Comparison of ENCODE assay signal across 14 cellular contexts in the genomic region with DNA sequence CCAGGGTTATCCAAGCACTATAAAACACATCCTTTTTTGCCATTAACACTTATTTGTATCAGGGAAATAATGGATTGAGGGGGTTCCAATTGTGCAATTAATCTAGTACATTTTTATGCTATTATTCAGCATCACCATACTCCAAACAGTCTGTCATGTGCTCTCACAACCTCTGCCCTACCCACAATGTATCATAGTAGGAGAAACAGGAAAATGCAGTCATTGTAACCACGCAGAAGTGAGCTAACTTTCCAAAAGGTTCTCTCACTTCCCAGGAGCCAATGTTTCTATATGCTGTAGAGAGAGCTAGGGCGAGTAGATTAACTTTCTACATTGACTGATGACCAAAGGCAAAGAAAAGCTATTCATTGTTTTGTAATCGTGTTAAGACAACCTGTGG. TPM values are rescaled to one million over a fixed set of nuclear protein-coding genes. Genes with fewer than 3 reads are reported as not detected.
DNase-seq lines count a peak whose midpoint lies in the region; ATAC-seq and TF ChIP-seq lines count a peak whose summit lies in the region.
"Had no signal": no experiment of that assay in that cellular context is flagged by ENCODE, and none has a peak within 500 bp of the region (broad histone marks: within the 10 kb centered on the region; RNA-seq: fewer than 3 reads in every experiment).

No MANE protein-coding gene starts in this region.

- H3K4me1 ChIP-seq in breast epithelium (peaks cover 0 to 3% of the 10 kb centered on the region in 2 donors), transverse colon (peaks cover 0 to 19% (median 13%) of the 10 kb centered on the region in 4 donors)

- H3K4me1 Mint-ChIP-seq in HFFc6 (ENCODE audit: low read depth): peaks cover 62% of the 10 kb centered on the region

- H3K27me3 Mint-ChIP-seq in HFFc6 (ENCODE audit: insufficient read depth): peaks cover 4% of the 10 kb centered on the region

- no peak overlapping the region for H3K4me3 ChIP-seq in breast epithelium
- H3K4me3 ChIP-seq in transverse colon: no peak overlapping the region
- H3K4me3 ChIP-seq: GM12878 had no signal

- peaks cover 2% of the 10 kb centered on the region for H3K36me3 ChIP-seq in breast epithelium
- peaks cover 0 to 20% (median 0%) of the 10 kb centered on the region in 4 donors for H3K36me3 ChIP-seq in transverse colon
- H3K36me3 ChIP-seq: WERI-Rb-1 had no signal

- peak overlapping the region; percentile 64 for H3K4me3 Mint-ChIP-seq in HFFc6
- H3K4me3 Mint-ChIP-seq: brain had no signal

- intact Hi-C loops in breast epithelium (cut with DNase I; ENCODE audit: low total_unique reads) (no loop called here), transverse colon (cut with DNase I; ENCODE audit: low total_unique reads) (no loop called here), Right ventricle myocardium superior (cut with DNase I) (no loop called here)

- peak overlapping the region; percentile 96 for H3K27ac Mint-ChIP-seq in HFFc6

- no peaks in the 10 kb centered on the region for H3K27me3 ChIP-seq in breast epithelium
- H3K27me3 ChIP-seq in transverse colon: no peaks in the 10 kb centered on the region

- H3K36me3 Mint-ChIP-seq in HFFc6 (ENCODE audit: low read depth): peaks cover 78% of the 10 kb centered on the region

- TF ChIP-seq EP300 in transverse colon (IDR thresholded peaks at IDR 0.05; ENCODE audit: low read depth): no peak

- no peaks in the 10 kb centered on the region for H3K9me3 Mint-ChIP-seq in HFFc6
- H3K9me3 Mint-ChIP-seq: brain had no signal

- TF ChIP-seq POLR2A in breast epithelium (IDR thresholded peaks at IDR 0.05) (no peak), transverse colon (IDR thresholded peaks at IDR 0.05) (no peak)

- ATAC-seq in Right ventricle myocardium superior (ENCODE audit: poor library complexity): no peak
- ATAC-seq: GM12878 had no signal

- in situ Hi-C loops in transverse colon (cut with MboI; ENCODE audit: low pct_ligation_motif_present in 1 of 4, low pct_unique_long_range_greater_than_20kb in 1 of 4, low sequenced_read_pairs in 3 of 4): no loop called here

- peak; percentile 68 for DNase-seq in HFFc6
- no peak for DNase-seq in breast epithelium (ENCODE audit: low spot score in 2 of 2)
- DNase-seq in hepatic stellate cell (ENCODE audit: low spot score): peak; percentile 20
- DNase-seq in transverse colon: no peak
- no peak for DNase-seq in SHP77 treated with DMSO at 0.1 percent for 48 hours (lab: John Stamatoyannopoulos, UW)
- no peak for DNase-seq in stimulated activated naive CD4-positive, alpha-beta T cell treated with Interleukin-2 at 50 U/mL for 16 hours (lab: John Stamatoyannopoulos, UW)
- DNase-seq in NCI-H128 (lab: John Stamatoyannopoulos, UW; ENCODE audit: unreplicated experiment): no peak
- no peak for DNase-seq in Right ventricle myocardium superior
- DNase-seq: left cardiac atrium, NCI-H446 treated with DMSO at 0.1 percent for 48 hours, SHP77, WERI-Rb-1 had no signal

- WGBS in transverse colon (ENCODE audit: low coverage in 1 of 2), 2 donors: 63 to 75% methylated on average over 2 to 3 of the region's 3 CpGs

- H3K27ac ChIP-seq in breast epithelium: peak overlapping the region; percentile 62 to 77
- H3K27ac ChIP-seq in transverse colon: peak overlapping the region in 3 of 4 donors; percentile 8 to 21 (median 17)
- H3K27ac ChIP-seq: WERI-Rb-1 had no signal

- TF ChIP-seq CTCF in HFFc6 (IDR thresholded peaks at IDR 0.05) (no peak), breast epithelium (IDR thresholded peaks at IDR 0.05) (no peak), transverse colon (IDR thresholded peaks at IDR 0.05) (no peak)

- H3K9me3 ChIP-seq in breast epithelium: no peaks in the 10 kb centered on the region
- no peaks in the 10 kb centered on the region for H3K9me3 ChIP-seq in transverse colon

RNA-seq across cellular contexts. Expression of a gene that starts 29.8 kb away (rescaled TPM):
- total RNA-seq in HFFc6 (2021; fragmentation: NEBNext Ultra II Directional; extraction: Animal tissue kit (Norgen Biotek cat#: 25700)): 100 to 1,000 TPM; 228 to 285 (median 237) TPM
- 100 to 1,000 TPM; 112 to 240 (median 119) TPM for total RNA-seq in breast epithelium
- total RNA-seq in transverse colon: 100 to 1,000 TPM in 1 of 4 donors, 10 to 100 TPM in 3; 34.4 to 143 (median 53.1) TPM
- 29.9 TPM for total RNA-seq in Right ventricle myocardium superior

RNA-seq across cellular contexts. Expression of a gene that starts 30.7 kb away (rescaled TPM):
- under 1 TPM in 2 of 6 experiments, not detected in 4; 0.07 to 0.17 TPM for total RNA-seq in HFFc6 (2021; fragmentation: NEBNext Ultra II Directional; extraction: Animal tissue kit (Norgen Biotek cat#: 25700))
- 1 to 10 TPM in 1 of 3 donors, not detected in 2; 1.8 TPM for total RNA-seq in breast epithelium
- total RNA-seq in transverse colon: not detected
- total RNA-seq in Right ventricle myocardium superior: not detected
- total RNA-seq: left cardiac atrium had no signal

Comparison
In these comparisons a context has a peak if more than half of its experiments do, and no peak if none do; other contexts are left out.
1. DNase-seq: peak in HFFc6 (single experiment) and hepatic stellate cell (single experiment); none in breast epithelium (0 of 2), transverse colon (single experiment), SHP77 treated with DMSO at 0.1 percent for 48 hours (single experiment), stimulated activated naive CD4-positive, alpha-beta T cell treated with Interleukin-2 at 50 U/mL for 16 hours (single experiment), NCI-H128 (single experiment) and Right ventricle myocardium superior (single experiment).